ENCODE assay signal across 1 cellular context in the genomic region with DNA sequence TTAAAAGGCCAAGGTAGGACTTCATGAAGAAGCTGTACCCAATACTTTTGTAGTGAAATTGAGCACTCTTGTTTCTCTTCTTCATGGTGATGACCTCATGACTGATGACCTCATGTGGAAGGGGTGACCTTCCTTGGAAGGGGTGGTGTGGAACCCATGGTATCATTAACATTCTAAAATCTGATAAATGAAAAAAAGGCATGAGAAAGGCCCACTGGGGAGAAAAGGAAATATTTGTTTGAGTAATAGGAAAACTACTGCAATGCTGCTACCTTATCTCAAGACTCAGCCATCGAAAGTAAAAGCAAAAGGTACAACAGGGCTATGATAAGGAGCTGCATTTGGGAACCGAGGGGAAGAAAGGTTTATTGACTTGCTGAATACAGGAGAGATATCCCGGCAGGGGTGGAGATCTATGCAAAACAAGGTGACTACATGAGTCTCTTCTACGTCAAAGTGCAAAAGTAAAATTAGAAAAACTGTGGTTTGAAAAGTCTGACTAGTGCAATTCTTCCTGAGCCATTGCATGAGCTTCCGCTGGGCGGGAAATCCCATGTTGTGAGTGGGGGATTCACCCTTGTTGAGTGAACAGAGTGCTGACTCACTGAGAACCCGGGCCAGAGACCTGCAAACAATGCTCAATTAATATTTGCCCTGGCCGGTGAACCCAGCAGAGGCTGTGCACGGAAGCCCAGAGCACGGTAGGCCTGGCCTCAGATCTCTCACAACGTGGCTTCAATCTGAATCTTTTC.
TF ChIP-seq lines count a peak whose summit lies in the region.

No MANE protein-coding gene starts in this region.

TF ChIP-seq in HepG2, 621 proteins besides CTCF, POLR2A, EP300 and RAD21 (continued from another document and continues in another):
- TF ChIP-seq, protein P1, sequence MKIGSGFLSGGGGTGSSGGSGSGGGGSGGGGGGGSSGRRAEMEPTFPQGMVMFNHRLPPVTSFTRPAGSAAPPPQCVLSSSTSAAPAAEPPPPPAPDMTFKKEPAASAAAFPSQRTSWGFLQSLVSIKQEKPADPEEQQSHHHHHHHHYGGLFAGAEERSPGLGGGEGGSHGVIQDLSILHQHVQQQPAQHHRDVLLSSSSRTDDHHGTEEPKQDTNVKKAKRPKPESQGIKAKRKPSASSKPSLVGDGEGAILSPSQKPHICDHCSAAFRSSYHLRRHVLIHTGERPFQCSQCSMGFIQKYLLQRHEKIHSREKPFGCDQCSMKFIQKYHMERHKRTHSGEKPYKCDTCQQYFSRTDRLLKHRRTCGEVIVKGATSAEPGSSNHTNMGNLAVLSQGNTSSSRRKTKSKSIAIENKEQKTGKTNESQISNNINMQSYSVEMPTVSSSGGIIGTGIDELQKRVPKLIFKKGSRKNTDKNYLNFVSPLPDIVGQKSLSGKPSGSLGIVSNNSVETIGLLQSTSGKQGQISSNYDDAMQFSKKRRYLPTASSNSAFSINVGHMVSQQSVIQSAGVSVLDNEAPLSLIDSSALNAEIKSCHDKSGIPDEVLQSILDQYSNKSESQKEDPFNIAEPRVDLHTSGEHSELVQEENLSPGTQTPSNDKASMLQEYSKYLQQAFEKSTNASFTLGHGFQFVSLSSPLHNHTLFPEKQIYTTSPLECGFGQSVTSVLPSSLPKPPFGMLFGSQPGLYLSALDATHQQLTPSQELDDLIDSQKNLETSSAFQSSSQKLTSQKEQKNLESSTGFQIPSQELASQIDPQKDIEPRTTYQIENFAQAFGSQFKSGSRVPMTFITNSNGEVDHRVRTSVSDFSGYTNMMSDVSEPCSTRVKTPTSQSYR (CRISPR knock-in tag; IDR thresholded peaks at IDR 0.05; ENCODE audit: borderline replicate concordance) = peak; percentile 78
- TF ChIP-seq ATRX (CRISPR knock-in tag; IDR thresholded peaks at IDR 0.05; ENCODE audit: borderline replicate concordance) = no peak
- no peak for TF ChIP-seq ZNF318 (CRISPR knock-in tag; IDR thresholded peaks at IDR 0.05)
- no peak for TF ChIP-seq ATM (IDR thresholded peaks at IDR 0.05; ENCODE audit: borderline replicate concordance)
- peak; percentile 96 for TF ChIP-seq HIVEP1 (CRISPR knock-in tag; IDR thresholded peaks at IDR 0.05)
- no peak for TF ChIP-seq PTBP1 (IDR thresholded peaks at IDR 0.05; ENCODE audit: low read depth, low read length, poor library complexity, severe bottlenecking)
- TF ChIP-seq, protein P2, sequence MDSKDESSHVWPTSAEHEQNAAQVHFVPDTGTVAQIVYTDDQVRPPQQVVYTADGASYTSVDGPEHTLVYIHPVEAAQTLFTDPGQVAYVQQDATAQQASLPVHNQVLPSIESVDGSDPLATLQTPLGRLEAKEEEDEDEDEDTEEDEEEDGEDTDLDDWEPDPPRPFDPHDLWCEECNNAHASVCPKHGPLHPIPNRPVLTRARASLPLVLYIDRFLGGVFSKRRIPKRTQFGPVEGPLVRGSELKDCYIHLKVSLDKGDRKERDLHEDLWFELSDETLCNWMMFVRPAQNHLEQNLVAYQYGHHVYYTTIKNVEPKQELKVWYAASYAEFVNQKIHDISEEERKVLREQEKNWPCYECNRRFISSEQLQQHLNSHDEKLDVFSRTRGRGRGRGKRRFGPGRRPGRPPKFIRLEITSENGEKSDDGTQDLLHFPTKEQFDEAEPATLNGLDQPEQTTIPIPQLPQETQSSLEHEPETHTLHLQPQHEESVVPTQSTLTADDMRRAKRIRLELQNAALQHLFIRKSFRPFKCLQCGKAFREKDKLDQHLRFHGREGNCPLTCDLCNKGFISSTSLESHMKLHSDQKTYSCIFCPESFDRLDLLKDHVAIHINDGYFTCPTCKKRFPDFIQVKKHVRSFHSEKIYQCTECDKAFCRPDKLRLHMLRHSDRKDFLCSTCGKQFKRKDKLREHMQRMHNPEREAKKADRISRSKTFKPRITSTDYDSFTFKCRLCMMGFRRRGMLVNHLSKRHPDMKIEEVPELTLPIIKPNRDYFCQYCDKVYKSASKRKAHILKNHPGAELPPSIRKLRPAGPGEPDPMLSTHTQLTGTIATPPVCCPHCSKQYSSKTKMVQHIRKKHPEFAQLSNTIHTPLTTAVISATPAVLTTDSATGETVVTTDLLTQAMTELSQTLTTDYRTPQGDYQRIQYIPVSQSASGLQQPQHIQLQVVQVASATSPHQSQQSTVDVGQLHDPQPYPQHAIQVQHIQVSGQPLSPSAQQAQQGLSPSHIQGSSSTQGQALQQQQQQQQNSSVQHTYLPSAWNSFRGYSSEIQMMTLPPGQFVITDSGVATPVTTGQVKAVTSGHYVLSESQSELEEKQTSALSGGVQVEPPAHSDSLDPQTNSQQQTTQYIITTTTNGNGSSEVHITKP (CRISPR knock-in tag; IDR thresholded peaks at IDR 0.05; ENCODE audit: low read depth) = peak; percentile 94
- TF ChIP-seq ZNF766 (CRISPR knock-in tag; IDR thresholded peaks at IDR 0.05; ENCODE audit: borderline replicate concordance) = peak; percentile 95; the same call in 1 of the 2 replicates
- no peak; the same call in 1 of the 2 replicates for TF ChIP-seq CREB3 (CRISPR knock-in tag; IDR thresholded peaks at IDR 0.05)
- 0 out of 2 replicates have a peak, but pooled peaks have one; percentile 56 for TF ChIP-seq WIZ (CRISPR knock-in tag; IDR thresholded peaks at IDR 0.05)
- TF ChIP-seq, protein P3, sequence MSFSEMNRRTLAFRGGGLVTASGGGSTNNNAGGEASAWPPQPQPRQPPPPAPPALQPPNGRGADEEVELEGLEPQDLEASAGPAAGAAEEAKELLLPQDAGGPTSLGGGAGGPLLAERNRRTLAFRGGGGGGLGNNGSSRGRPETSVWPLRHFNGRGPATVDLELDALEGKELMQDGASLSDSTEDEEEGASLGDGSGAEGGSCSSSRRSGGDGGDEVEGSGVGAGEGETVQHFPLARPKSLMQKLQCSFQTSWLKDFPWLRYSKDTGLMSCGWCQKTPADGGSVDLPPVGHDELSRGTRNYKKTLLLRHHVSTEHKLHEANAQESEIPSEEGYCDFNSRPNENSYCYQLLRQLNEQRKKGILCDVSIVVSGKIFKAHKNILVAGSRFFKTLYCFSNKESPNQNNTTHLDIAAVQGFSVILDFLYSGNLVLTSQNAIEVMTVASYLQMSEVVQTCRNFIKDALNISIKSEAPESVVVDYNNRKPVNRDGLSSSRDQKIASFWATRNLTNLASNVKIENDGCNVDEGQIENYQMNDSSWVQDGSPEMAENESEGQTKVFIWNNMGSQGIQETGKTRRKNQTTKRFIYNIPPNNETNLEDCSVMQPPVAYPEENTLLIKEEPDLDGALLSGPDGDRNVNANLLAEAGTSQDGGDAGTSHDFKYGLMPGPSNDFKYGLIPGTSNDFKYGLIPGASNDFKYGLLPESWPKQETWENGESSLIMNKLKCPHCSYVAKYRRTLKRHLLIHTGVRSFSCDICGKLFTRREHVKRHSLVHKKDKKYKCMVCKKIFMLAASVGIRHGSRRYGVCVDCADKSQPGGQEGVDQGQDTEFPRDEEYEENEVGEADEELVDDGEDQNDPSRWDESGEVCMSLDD (CRISPR knock-in tag; IDR thresholded peaks at IDR 0.05; ENCODE audit: borderline replicate concordance) = peak; percentile 81; the same call in 1 of the 2 replicates
- no peak for TF ChIP-seq FOXK2 (IDR thresholded peaks at IDR 0.05)
- TF ChIP-seq TAF15 (IDR thresholded peaks at IDR 0.05; ENCODE audit: low read depth, low read length, poor library complexity, severe bottlenecking) = no peak
- peak; percentile 64; the same call in 1 of the 2 replicates for TF ChIP-seq ZBTB34 (CRISPR knock-in tag; IDR thresholded peaks at IDR 0.05)
- TF ChIP-seq, protein P4, sequence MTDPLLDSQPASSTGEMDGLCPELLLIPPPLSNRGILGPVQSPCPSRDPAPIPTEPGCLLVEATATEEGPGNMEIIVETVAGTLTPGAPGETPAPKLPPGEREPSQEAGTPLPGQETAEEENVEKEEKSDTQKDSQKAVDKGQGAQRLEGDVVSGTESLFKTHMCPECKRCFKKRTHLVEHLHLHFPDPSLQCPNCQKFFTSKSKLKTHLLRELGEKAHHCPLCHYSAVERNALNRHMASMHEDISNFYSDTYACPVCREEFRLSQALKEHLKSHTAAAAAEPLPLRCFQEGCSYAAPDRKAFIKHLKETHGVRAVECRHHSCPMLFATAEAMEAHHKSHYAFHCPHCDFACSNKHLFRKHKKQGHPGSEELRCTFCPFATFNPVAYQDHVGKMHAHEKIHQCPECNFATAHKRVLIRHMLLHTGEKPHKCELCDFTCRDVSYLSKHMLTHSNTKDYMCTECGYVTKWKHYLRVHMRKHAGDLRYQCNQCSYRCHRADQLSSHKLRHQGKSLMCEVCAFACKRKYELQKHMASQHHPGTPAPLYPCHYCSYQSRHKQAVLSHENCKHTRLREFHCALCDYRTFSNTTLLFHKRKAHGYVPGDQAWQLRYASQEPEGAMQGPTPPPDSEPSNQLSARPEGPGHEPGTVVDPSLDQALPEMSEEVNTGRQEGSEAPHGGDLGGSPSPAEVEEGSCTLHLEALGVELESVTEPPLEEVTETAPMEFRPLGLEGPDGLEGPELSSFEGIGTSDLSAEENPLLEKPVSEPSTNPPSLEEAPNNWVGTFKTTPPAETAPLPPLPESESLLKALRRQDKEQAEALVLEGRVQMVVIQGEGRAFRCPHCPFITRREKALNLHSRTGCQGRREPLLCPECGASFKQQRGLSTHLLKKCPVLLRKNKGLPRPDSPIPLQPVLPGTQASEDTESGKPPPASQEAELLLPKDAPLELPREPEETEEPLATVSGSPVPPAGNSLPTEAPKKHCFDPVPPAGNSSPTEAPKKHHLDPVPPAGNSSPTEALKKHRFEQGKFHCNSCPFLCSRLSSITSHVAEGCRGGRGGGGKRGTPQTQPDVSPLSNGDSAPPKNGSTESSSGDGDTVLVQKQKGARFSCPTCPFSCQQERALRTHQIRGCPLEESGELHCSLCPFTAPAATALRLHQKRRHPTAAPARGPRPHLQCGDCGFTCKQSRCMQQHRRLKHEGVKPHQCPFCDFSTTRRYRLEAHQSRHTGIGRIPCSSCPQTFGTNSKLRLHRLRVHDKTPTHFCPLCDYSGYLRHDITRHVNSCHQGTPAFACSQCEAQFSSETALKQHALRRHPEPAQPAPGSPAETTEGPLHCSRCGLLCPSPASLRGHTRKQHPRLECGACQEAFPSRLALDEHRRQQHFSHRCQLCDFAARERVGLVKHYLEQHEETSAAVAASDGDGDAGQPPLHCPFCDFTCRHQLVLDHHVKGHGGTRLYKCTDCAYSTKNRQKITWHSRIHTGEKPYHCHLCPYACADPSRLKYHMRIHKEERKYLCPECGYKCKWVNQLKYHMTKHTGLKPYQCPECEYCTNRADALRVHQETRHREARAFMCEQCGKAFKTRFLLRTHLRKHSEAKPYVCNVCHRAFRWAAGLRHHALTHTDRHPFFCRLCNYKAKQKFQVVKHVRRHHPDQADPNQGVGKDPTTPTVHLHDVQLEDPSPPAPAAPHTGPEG (CRISPR knock-in tag; IDR thresholded peaks at IDR 0.05) = no peak; the same call in 1 of the 2 replicates
- peak; percentile 88 for TF ChIP-seq NCOA2 (CRISPR knock-in tag; IDR thresholded peaks at IDR 0.05)
- TF ChIP-seq ZKSCAN5 (CRISPR knock-in tag; IDR thresholded peaks at IDR 0.05) = no peak
